Comparison of ENCODE assay signal across 9 cellular contexts in the genomic region with DNA sequence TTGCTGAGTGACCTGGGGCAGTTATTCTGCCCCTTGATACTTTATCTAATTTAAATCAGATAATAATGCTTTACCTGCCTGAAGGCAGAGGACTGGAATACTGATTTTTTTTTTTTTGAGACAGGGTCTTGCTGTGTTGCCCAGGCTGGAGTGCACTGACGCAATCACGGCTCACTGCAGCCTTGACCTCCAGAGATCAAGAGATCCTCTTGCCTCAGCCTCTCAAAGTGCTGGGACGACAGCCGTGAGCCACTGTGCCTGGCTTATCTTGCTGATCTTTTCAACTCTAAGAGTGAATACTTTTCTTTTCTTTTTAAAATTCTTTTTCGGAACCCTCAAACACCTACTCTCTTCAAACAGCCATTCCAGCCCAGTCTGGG. TPM values are rescaled to one million over a fixed set of nuclear protein-coding genes. Genes with fewer than 3 reads are reported as not detected.
A peak's percentile ranks its signal among the peaks of the same experiment; 100 is the strongest.
DNase-seq lines count a peak whose midpoint lies in the region; TF ChIP-seq lines count a peak whose summit lies in the region.
"Had no signal": no experiment of that assay in that cellular context is flagged by ENCODE, and none has a peak within 500 bp of the region (broad histone marks: within the 10 kb centered on the region; RNA-seq: fewer than 3 reads in every experiment).

No MANE protein-coding gene starts in this region.

- H3K27me3 ChIP-seq in esophagus squamous epithelium (peaks cover 0 to 61% (median 0%) of the 10 kb centered on the region in 4 donors), Karpas-422 (ENCODE audit: low read length) (no peaks in the 10 kb centered on the region)

- no peaks in the 10 kb centered on the region for H3K9me2 ChIP-seq in Karpas-422 (replicated peaks; ENCODE audit: insufficient read depth, low read length)

- H3K36me3 ChIP-seq in ES-I3 (ENCODE audit: insufficient read depth, low read length) (no peaks in the 10 kb centered on the region), SK-N-MC (ENCODE audit: insufficient read depth, low read length) (no peaks in the 10 kb centered on the region), esophagus squamous epithelium (no peaks in the 10 kb centered on the region), Karpas-422 (ENCODE audit: insufficient read depth, low read length) (no peaks in the 10 kb centered on the region)

- no peak overlapping the region for H2AFZ ChIP-seq in Karpas-422 (ENCODE audit: low read length)

- H3K4me3 ChIP-seq in SK-N-MC (peak overlapping the region; percentile 75), esophagus squamous epithelium (peak overlapping the region in 3 of 4 donors; percentile 62 to 82 (median 72)), retinal pigment epithelial cell (ENCODE audit: low read length) (peak overlapping the region; percentile 60), Karpas-422 (ENCODE audit: low read length) (no peak overlapping the region)

- DNase-seq in SK-N-MC (ENCODE audit: low read depth, low spot score): no peak
- DNase-seq in esophagus squamous epithelium (lab: John Stamatoyannopoulos, UW): no peak
- no peak for DNase-seq in retinal pigment epithelial cell (ENCODE audit: low read depth)
- no peak for DNase-seq in SHP77 (lab: John Stamatoyannopoulos, UW)
- no peak for DNase-seq in activated CD4-positive, CD25-positive, alpha-beta regulatory T cell treated with anti-CD3 and anti-CD28 coated beads, Interleukin-2, amount 50 U/mL, for 72 hours
- DNase-seq in Karpas-422: no peak
- DNase-seq in HuH-7 (ENCODE audit: low spot score): no peak
- DNase-seq: SHP77 treated with DMSO at 0.1 percent for 48 hours had no signal

- H3K4me1 ChIP-seq in ES-I3 (ENCODE audit: insufficient read depth, low read length) (peaks cover 9% of the 10 kb centered on the region), esophagus squamous epithelium (peaks cover 14 to 24% (median 19%) of the 10 kb centered on the region in 3 donors), Karpas-422 (ENCODE audit: low read length) (no peaks in the 10 kb centered on the region)

- H3K4me2 ChIP-seq in Karpas-422 (ENCODE audit: low read depth, low read length, poor library complexity, severe bottlenecking): no peak overlapping the region

- intact Hi-C loops in esophagus squamous epithelium (cut with DNase I): no loop called here

- no peaks in the 10 kb centered on the region for H3K79me2 ChIP-seq in Karpas-422 (ENCODE audit: low read length)

- no peak for TF ChIP-seq POLR2A in esophagus squamous epithelium (IDR thresholded peaks at IDR 0.05)

- no peaks in the 10 kb centered on the region for H3K9me3 ChIP-seq in ES-I3 (ENCODE audit: control insufficient read depth, insufficient read depth, low read length)
- H3K9me3 ChIP-seq in SK-N-MC (ENCODE audit: low read depth, low read length): no peaks in the 10 kb centered on the region
- H3K9me3 ChIP-seq in esophagus squamous epithelium: no peaks in the 10 kb centered on the region
- H3K9me3 ChIP-seq in Karpas-422 (ENCODE audit: low read length): no peaks in the 10 kb centered on the region

- TF ChIP-seq CTCF in esophagus squamous epithelium (IDR thresholded peaks at IDR 0.05) (no peak), retinal pigment epithelial cell (conservative IDR thresholded peaks at IDR 0.05; ENCODE audit: low read depth, low read length) (no peak)

- H3K27ac ChIP-seq in SK-N-MC: no peak overlapping the region
- peak overlapping the region in 2 of 4 donors; percentile 55 to 66 for H3K27ac ChIP-seq in esophagus squamous epithelium
- H3K27ac ChIP-seq in Karpas-422 (ENCODE audit: low read length): no peak overlapping the region

- WGBS in esophagus squamous epithelium, 2 donors: 65 to 71% methylated on average over 5 of the region's 5 CpGs

- peak overlapping the region; percentile 72; the same call in 1 of the 2 replicates for H3K9ac ChIP-seq in ES-I3 (ENCODE audit: low read depth, low read length)
- H3K9ac ChIP-seq in SK-N-MC (ENCODE audit: insufficient read length): no peak overlapping the region
- H3K9ac ChIP-seq in Karpas-422 (ENCODE audit: low read length): no peak overlapping the region

- no peaks in the 10 kb centered on the region for H4K20me1 ChIP-seq in Karpas-422 (ENCODE audit: insufficient read depth, low read depth, low read length)

RNA-seq across cellular contexts. Expression of gene B4GALNT3, which starts 0.7 kb away (rescaled TPM):
- total RNA-seq in esophagus squamous epithelium: 10 to 100 TPM in 3 of 4 donors, 1 to 10 TPM in 1; 9.7 to 45.3 (median 18.4) TPM
- 0.30 TPM in 1 of 2 replicates, not detected in the other for total RNA-seq in Karpas-422 (2014; rRNA removed; shearing (Covaris generic); ENCODE audit: low replicate concordance)

RNA-seq across cellular contexts. Expression of gene CCDC77, which starts 57.6 kb away (rescaled TPM):
- total RNA-seq in esophagus squamous epithelium: 1 to 10 TPM; 4.3 to 7.8 (median 5.3) TPM
- total RNA-seq in Karpas-422 (2014; rRNA removed; shearing (Covaris generic); ENCODE audit: low replicate concordance): 10.9 and 17.7 TPM in 2 replicates
